ENCODE assay signal across 9 cellular contexts in the genomic region with DNA sequence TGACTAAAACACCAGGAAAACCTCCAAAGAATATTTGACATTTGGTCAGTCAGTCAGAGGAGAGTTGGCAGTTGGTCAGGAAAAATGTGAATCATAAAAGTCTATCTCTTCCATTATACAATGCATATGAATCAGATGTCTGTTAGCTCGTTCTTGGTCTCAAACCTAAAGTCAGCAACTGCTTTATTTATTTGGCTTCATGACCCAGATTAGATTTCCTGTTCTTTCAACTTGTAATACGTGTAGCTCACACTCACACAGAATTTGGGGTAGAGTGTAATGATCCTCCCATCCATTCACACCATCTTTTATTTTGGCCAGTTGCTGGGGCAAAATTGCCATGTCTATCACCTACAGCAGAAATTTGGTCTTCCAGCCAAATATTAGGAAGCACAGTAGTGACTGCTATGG.
A peak's percentile ranks its signal among the peaks of the same experiment; 100 is the strongest.
DNase-seq lines count a peak whose midpoint lies in the region; ATAC-seq lines count a peak whose summit lies in the region.
"Had no signal": no experiment of that assay in that cellular context is flagged by ENCODE, and none has a peak within 500 bp of the region (broad histone marks: within the 10 kb centered on the region; RNA-seq: fewer than 3 reads in every experiment).

No MANE protein-coding gene starts in this region.

- no peak for ATAC-seq in GM19452 (IDR thresholded peaks at IDR 0.05; ENCODE audit: unreplicated experiment)
- no peak for ATAC-seq in GM18907 (IDR thresholded peaks at IDR 0.05; ENCODE audit: unreplicated experiment)

- DNase-seq in EL: peak; percentile 84
- peak; percentile 38 for DNase-seq in RKO (ENCODE audit: low spot score)
- peak; percentile 90 to 95 for DNase-seq in dermis microvascular lymphatic vessel endothelial cell (ENCODE audit: low read depth in 2 of 2)
- DNase-seq in myocyte (ENCODE audit: low read depth): peak; percentile 44
- no peak for DNase-seq in NCI-H510A treated with DMSO at 0.1 percent for 48 hours (lab: John Stamatoyannopoulos, UW)
- no peak for DNase-seq in H4 (ENCODE audit: low spot score)
- DNase-seq: NCI-H524 had no signal

Comparison
In these comparisons a context has a peak if more than half of its experiments do, and no peak if none do; other contexts are left out.
1. DNase-seq: peak in EL (single experiment), RKO (single experiment), dermis microvascular lymphatic vessel endothelial cell (2 of 2) and myocyte (single experiment); none in NCI-H510A treated with DMSO at 0.1 percent for 48 hours (single experiment) and H4 (single experiment).